Comparison of ENCODE assay signal across 11 cellular contexts in the genomic region with DNA sequence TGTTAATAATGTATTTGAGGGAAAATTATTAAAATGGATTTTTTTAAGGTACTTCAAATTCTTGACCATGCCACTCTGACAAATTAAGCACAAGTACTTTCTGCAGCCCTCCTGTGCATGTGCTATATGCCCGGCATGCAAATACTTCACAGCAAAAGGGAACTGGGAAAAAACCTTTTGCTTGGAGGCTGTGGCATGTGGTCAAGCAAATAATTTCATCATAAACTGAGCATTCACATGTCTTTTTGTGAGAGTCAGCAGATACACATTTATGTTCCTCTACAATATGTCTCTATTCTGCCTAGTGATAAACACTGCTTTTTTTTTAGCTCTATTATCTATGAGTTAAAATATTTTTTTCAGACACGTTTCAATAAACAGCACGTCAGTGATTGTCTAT. TPM values are rescaled to one million over a fixed set of nuclear protein-coding genes. Genes with fewer than 3 reads are reported as not detected.
A peak's percentile ranks its signal among the peaks of the same experiment; 100 is the strongest.
DNase-seq lines count a peak whose midpoint lies in the region; ATAC-seq and TF ChIP-seq lines count a peak whose summit lies in the region.
"Had no signal": no experiment of that assay in that cellular context is flagged by ENCODE, and none has a peak within 500 bp of the region (broad histone marks: within the 10 kb centered on the region; RNA-seq: fewer than 3 reads in every experiment).

No MANE protein-coding gene starts in this region.

- H3K9me3 Mint-ChIP-seq in activated naive CD4-positive, alpha-beta T cell treated with anti-CD3 and anti-CD28 coated beads, Interleukin-2, amount 50 U/mL, for 72 hours: peaks cover 13 to 15% of the 10 kb centered on the region in 2 donors

- peaks cover 36% of the 10 kb centered on the region for H3K4me1 ChIP-seq in OCI-LY3 (ENCODE audit: low read length)

- peak overlapping the region; percentile 89 for H3K27ac ChIP-seq in OCI-LY3 (ENCODE audit: low read length)

- H3K9ac ChIP-seq in OCI-LY3 (ENCODE audit: low read length): peak overlapping the region; percentile 55

- peak overlapping the region; percentile 61 for H3K4me2 ChIP-seq in OCI-LY3 (ENCODE audit: low read length)

- H3K27ac Mint-ChIP-seq in activated naive CD4-positive, alpha-beta T cell treated with anti-CD3 and anti-CD28 coated beads, Interleukin-2, amount 50 U/mL, for 72 hours: no peak overlapping the region
- H3K27ac Mint-ChIP-seq: CD4-positive, alpha-beta T cell; stimulated activated naive CD8-positive, alpha-beta T cell treated with anti-CD3 and anti-CD28 coated beads, Interleukin-15, Interleukin-2, amounts not matched to agents 100 ng/mL and 50 ng/mL, for 24 hours had no signal

- H3K79me2 ChIP-seq in OCI-LY3 (ENCODE audit: low read length): no peaks in the 10 kb centered on the region

- ATAC-seq in GM18505 (IDR thresholded peaks at IDR 0.05; ENCODE audit: unreplicated experiment): peak; percentile 86
- peak; percentile 80 for ATAC-seq in HG02973 (IDR thresholded peaks at IDR 0.05; ENCODE audit: unreplicated experiment)
- ATAC-seq in activated naive CD4-positive, alpha-beta T cell treated with anti-CD3 and anti-CD28 coated beads, Interleukin-2, amount 50 U/mL, for 72 hours: no peak
- no peak for ATAC-seq in HG03108 (IDR thresholded peaks at IDR 0.05; ENCODE audit: unreplicated experiment)

- H2AFZ ChIP-seq in OCI-LY3 (ENCODE audit: low read depth, low read length): no peak overlapping the region

- H3K36me3 Mint-ChIP-seq in activated naive CD4-positive, alpha-beta T cell treated with anti-CD3 and anti-CD28 coated beads, Interleukin-2, amount 50 U/mL, for 72 hours: peaks cover 11 to 22% of the 10 kb centered on the region in 2 donors

- H3K27me3 ChIP-seq in OCI-LY3 (ENCODE audit: low read depth, low read length): no peaks in the 10 kb centered on the region

- H3K36me3 ChIP-seq in OCI-LY3 (replicated peaks; ENCODE audit: low read depth, low read length): peaks cover 3% of the 10 kb centered on the region

- DNase-seq in kidney tubule cell (ENCODE audit: low spot score) (peak; percentile 26), HCEC 1CT (no peak)
- no peak for DNase-seq in activated naive CD4-positive, alpha-beta T cell treated with anti-CD3 and anti-CD28 coated beads, Interleukin-2, amount 50 U/mL, for 72 hours (ENCODE audit: low spot score in 2 of 2)
- no peak for DNase-seq in stimulated activated naive CD4-positive, alpha-beta T cell (lab: John Stamatoyannopoulos, UW)
- DNase-seq: CD4-positive, alpha-beta T cell; T-helper 2 cell had no signal

- H3K4me3 ChIP-seq in OCI-LY3 (ENCODE audit: low read length): peak overlapping the region; percentile 40

- no peak for TF ChIP-seq POLR2A in GM18505 (IDR thresholded peaks at IDR 0.05; ENCODE audit: borderline replicate concordance, extremely low read depth, insufficient read depth, insufficient read length)

- H4K20me1 ChIP-seq in OCI-LY3 (ENCODE audit: insufficient read depth, low read length): no peaks in the 10 kb centered on the region

- TF ChIP-seq CTCF in OCI-LY3 (IDR thresholded peaks at IDR 0.05; ENCODE audit: low read depth, low read length): no peak

- H3K9me3 ChIP-seq in OCI-LY3 (ENCODE audit: insufficient read depth, low read length): peaks cover 8% of the 10 kb centered on the region; the same call in 1 of the 2 replicates

RNA-seq across cellular contexts. Expression of a gene that starts 53.7 kb away (rescaled TPM):
- 1 to 10 TPM; 1.7 to 2.3 TPM for total RNA-seq in activated naive CD4-positive, alpha-beta T cell treated with anti-CD3 and anti-CD28 coated beads, Interleukin-2, amount 50 U/mL, for 72 hours

Comparison
In these comparisons a context has a peak if more than half of its experiments do, and no peak if none do; other contexts are left out.
1. ATAC-seq: peak in GM18505 (single experiment) and HG02973 (single experiment); none in activated naive CD4-positive, alpha-beta T cell treated with anti-CD3 and anti-CD28 coated beads, Interleukin-2, amount 50 U/mL, for 72 hours (0 of 2) and HG03108 (single experiment).